In genomic region chr1:15388201-15388880, GRCh38 we compare ENCODE assay signal across 23 cellular contexts. TPM values are rescaled to one million over a fixed set of nuclear protein-coding genes. Genes with fewer than 3 reads are reported as not detected.
DNase-seq lines count a peak whose midpoint lies in the region; TF ChIP-seq lines count a peak whose summit lies in the region.
"Had no signal": no experiment of that assay in that cellular context is flagged by ENCODE, and none has a peak within 500 bp of the region (broad histone marks: within the 10 kb centered on the region; RNA-seq: fewer than 3 reads in every experiment).

No MANE protein-coding gene starts in this region.

- H3K27me3 ChIP-seq in H7 (ENCODE audit: control insufficient read depth, insufficient read depth, low read length) (peaks cover 37% of the 10 kb centered on the region), iPS-18a (ENCODE audit: control insufficient read depth, insufficient read depth, low read length) (peaks cover 43% of the 10 kb centered on the region), neuronal stem cell (ENCODE audit: control insufficient read depth in 3 of 3, insufficient read depth in 3 of 3, low read depth in 1 of 3, low read length in 3 of 3) (peaks cover 0 to 27% (median 14%) of the 10 kb centered on the region in 3 experiments), trophoblast cell (ENCODE audit: insufficient read depth, low read length) (peaks cover 27% of the 10 kb centered on the region), endodermal cell (ENCODE audit: control insufficient read depth, insufficient read depth, low read length, poor library complexity, severe bottlenecking) (peaks cover 32% of the 10 kb centered on the region)
- H3K27me3 ChIP-seq: MG63 had no signal

- H3K9ac ChIP-seq in iPS-18a (ENCODE audit: low read length) = no peak overlapping the region
- H3K9ac ChIP-seq in neuronal stem cell (ENCODE audit: low read depth, low read length, poor library complexity) = no peak overlapping the region
- H3K9ac ChIP-seq in trophoblast cell (ENCODE audit: low read length) = no peak overlapping the region
- H3K9ac ChIP-seq in endodermal cell (ENCODE audit: extremely low read depth, low read length, poor library complexity, severe bottlenecking) = no peak overlapping the region
- H3K9ac ChIP-seq: SK-N-SH had no signal

- no CpG with 5 or more reads among the region's 15 CpGs for WGBS in neuronal stem cell (ENCODE audit: extremely low coverage in 2 of 2, insufficient read length in 2 of 2, insufficient replicate concordance in 1 of 2), 2 donors
- WGBS in trophoblast cell (ENCODE audit: extremely low coverage, insufficient coverage, insufficient read length) = no CpG with 5 or more reads among the region's 15 CpGs
- 72 to 73% methylated on average over 8 to 12 of the region's 15 CpGs for WGBS in endodermal cell (ENCODE audit: insufficient coverage in 1 of 2, insufficient read length in 1 of 2), 2 experiments

- peak overlapping the region; percentile 57 for H4K91ac ChIP-seq in neuronal stem cell (ENCODE audit: low read depth, low read length, poor library complexity)
- H4K91ac ChIP-seq in trophoblast cell (ENCODE audit: low read depth, low read length) = no peak overlapping the region

- no peak overlapping the region for H3K4me2 ChIP-seq in neuronal stem cell (ENCODE audit: insufficient read depth, low read length, poor library complexity, severe bottlenecking)
- no peak overlapping the region for H3K4me2 ChIP-seq in trophoblast cell (ENCODE audit: low read length)
- H3K4me2 ChIP-seq: SK-N-SH had no signal

- no peak overlapping the region for H3K4ac ChIP-seq in neuronal stem cell (ENCODE audit: low read length)
- no peak overlapping the region for H3K4ac ChIP-seq in trophoblast cell (ENCODE audit: low read depth, low read length)

- no peak overlapping the region for H4K8ac ChIP-seq in neuronal stem cell (ENCODE audit: low read depth, low read length)
- no peak overlapping the region for H4K8ac ChIP-seq in trophoblast cell (ENCODE audit: low read depth, low read length)

- H2BK120ac ChIP-seq in neuronal stem cell (ENCODE audit: low read depth, low read length) (peak overlapping the region; percentile 3), trophoblast cell (ENCODE audit: insufficient read depth, low read length, poor library complexity) (no peak overlapping the region)

- no peaks in the 10 kb centered on the region for H3K79me1 ChIP-seq in neuronal stem cell (ENCODE audit: low read depth, low read length)
- no peaks in the 10 kb centered on the region for H3K79me1 ChIP-seq in trophoblast cell (ENCODE audit: low read length)

- H3K4me1 Mint-ChIP-seq in endodermal cell = peaks cover 18% of the 10 kb centered on the region

- no peak overlapping the region for H3K4me3 Mint-ChIP-seq in endodermal cell
- H3K4me3 Mint-ChIP-seq: HFFc6 had no signal

- 0 out of 2 replicates have a peak overlapping the region, but pooled peaks have one; percentile 1 for H3K4me3 ChIP-seq in H7 (ENCODE audit: insufficient read depth, low read depth, low read length)
- peak overlapping the region; percentile 30 for H3K4me3 ChIP-seq in iPS-18a (ENCODE audit: low read length)
- no peak overlapping the region for H3K4me3 ChIP-seq in neuronal stem cell (ENCODE audit: low read length in 2 of 2)
- no peak overlapping the region for H3K4me3 ChIP-seq in trophoblast cell (ENCODE audit: low read depth, low read length)
- no peak overlapping the region for H3K4me3 ChIP-seq in endodermal cell (ENCODE audit: low read length)
- H3K4me3 ChIP-seq: MG63 had no signal

- H3K27ac ChIP-seq in iPS-18a (ENCODE audit: low read length) (no peak overlapping the region), neuronal stem cell (replicated peaks; ENCODE audit: low read length) (no peak overlapping the region), trophoblast cell (ENCODE audit: low read depth, low read length) (no peak overlapping the region), endodermal cell (ENCODE audit: low read depth, low read length) (no peak overlapping the region)
- H3K27ac ChIP-seq: C4-2B, HL-60, RWPE1 had no signal

- H2AFZ ChIP-seq in neuronal stem cell (ENCODE audit: low read length) = no peak overlapping the region
- H2AFZ ChIP-seq in trophoblast cell (ENCODE audit: insufficient read depth, low read length, poor library complexity) = no peak overlapping the region

- H3K36me3 Mint-ChIP-seq in endodermal cell (ENCODE audit: low read depth) = no peaks in the 10 kb centered on the region

- H3K18ac ChIP-seq in neuronal stem cell (ENCODE audit: low read length) = peak overlapping the region; percentile 54
- no peak overlapping the region for H3K18ac ChIP-seq in trophoblast cell (ENCODE audit: low read length)

- no peak overlapping the region for H3K27ac Mint-ChIP-seq in endodermal cell
- H3K27ac Mint-ChIP-seq: HFFc6 had no signal

- no peaks in the 10 kb centered on the region for H3K9me3 Mint-ChIP-seq in endodermal cell
- H3K9me3 Mint-ChIP-seq: HFFc6 had no signal

- no peak overlapping the region for H2BK12ac ChIP-seq in neuronal stem cell (ENCODE audit: low read length)
- no peak overlapping the region for H2BK12ac ChIP-seq in trophoblast cell (ENCODE audit: low read length)

- H3K14ac ChIP-seq in neuronal stem cell (ENCODE audit: low read length) (no peak overlapping the region), trophoblast cell (ENCODE audit: low read length) (no peak overlapping the region)

- H2BK5ac ChIP-seq in neuronal stem cell (ENCODE audit: low read length) (no peak overlapping the region), trophoblast cell (ENCODE audit: low read depth, low read length, poor library complexity) (no peak overlapping the region)

- DNase-seq in H7 (peak; percentile 69), NCI-H510A treated with DMSO at 0.1 percent for 48 hours (lab: John Stamatoyannopoulos, UW) (peak; percentile 92), neuronal stem cell (ENCODE audit: low spot score) (no peak), trophoblast cell (no peak), endodermal cell (no peak), GOT3 (lab: John Stamatoyannopoulos, UW) (no peak)
- DNase-seq: GDM1, HFFc6, Kasumi-1, MG63, NCI-H1048, NCI-H1417 treated with DMSO at 0.1 percent for 48 hours, NCI-H187, NCI-H446, NCI-H748 treated with DMSO at 0.1 percent for 48 hours, SHP77 treated with DMSO at 0.1 percent for 48 hours, SK-N-SH had no signal

- H3K79me2 ChIP-seq in trophoblast cell (ENCODE audit: control insufficient read depth, insufficient read depth, low read length, poor library complexity) = no peaks in the 10 kb centered on the region

- H2AK5ac ChIP-seq in neuronal stem cell (ENCODE audit: low read depth, low read length) = no peak overlapping the region
- no peak overlapping the region for H2AK5ac ChIP-seq in trophoblast cell (ENCODE audit: low read length)

- H3K23ac ChIP-seq in neuronal stem cell (ENCODE audit: low read depth, low read length, poor library complexity) (no peak overlapping the region), trophoblast cell (ENCODE audit: low read length) (no peak overlapping the region)

- H3K36me3 ChIP-seq in H7 (replicated peaks; ENCODE audit: control insufficient read depth, insufficient read depth, low read length) (no peaks in the 10 kb centered on the region), iPS-18a (ENCODE audit: control insufficient read depth, low read depth, low read length) (no peaks in the 10 kb centered on the region), neuronal stem cell (replicated peaks in 1 of 2; ENCODE audit: control insufficient read depth in 2 of 2, insufficient read depth in 2 of 2, low read length in 2 of 2) (no peaks in the 10 kb centered on the region), trophoblast cell (ENCODE audit: control insufficient read depth in 1 of 2, insufficient read depth in 2 of 2, low read length in 2 of 2) (no peaks in the 10 kb centered on the region), endodermal cell (ENCODE audit: control insufficient read depth, insufficient read depth, low read length) (no peaks in the 10 kb centered on the region)
- H3K36me3 ChIP-seq: MG63 had no signal

- TF ChIP-seq CTCF in endodermal cell (conservative IDR thresholded peaks at IDR 0.05) = no peak

- H3K4me1 ChIP-seq in iPS-18a (ENCODE audit: control insufficient read depth, low read depth, low read length) (peaks cover 34% of the 10 kb centered on the region), neuronal stem cell (ENCODE audit: control insufficient read depth in 2 of 2, insufficient read depth in 1 of 2, low read depth in 1 of 2, low read length in 2 of 2) (peaks cover 25 to 33% of the 10 kb centered on the region in 2 donors), trophoblast cell (ENCODE audit: control insufficient read depth in 1 of 2, insufficient read depth in 2 of 2, low read length in 2 of 2) (no peaks in the 10 kb centered on the region), endodermal cell (ENCODE audit: control insufficient read depth, insufficient read depth, low read length) (peaks cover 2% of the 10 kb centered on the region)

- no peak overlapping the region for H2BK15ac ChIP-seq in neuronal stem cell (ENCODE audit: low read length)

- H4K12ac ChIP-seq in trophoblast cell (ENCODE audit: low read depth, low read length) = no peak overlapping the region

- no peaks in the 10 kb centered on the region for H3K9me3 ChIP-seq in iPS-18a (ENCODE audit: control insufficient read depth, low read depth, low read length)
- peaks cover 0 to 2% of the 10 kb centered on the region in 2 donors for H3K9me3 ChIP-seq in neuronal stem cell (replicated peaks in 1 of 2; ENCODE audit: control insufficient read depth in 2 of 2, insufficient read depth in 1 of 2, low read depth in 1 of 2, low read length in 2 of 2)
- H3K9me3 ChIP-seq in trophoblast cell (ENCODE audit: insufficient read depth, low read depth, low read length) = peaks cover 8% of the 10 kb centered on the region
- H3K9me3 ChIP-seq in endodermal cell (ENCODE audit: control insufficient read depth, low read length) = no peaks in the 10 kb centered on the region
- H3K9me3 ChIP-seq: MG63, SK-N-SH had no signal

- peaks cover 59% of the 10 kb centered on the region for H3K27me3 Mint-ChIP-seq in endodermal cell (ENCODE audit: insufficient read depth)

RNA-seq across cellular contexts. Expression of gene EFHD2, which starts 21.3 kb away (rescaled TPM):
- 42.9 and 48.3 TPM in 2 replicates for total RNA-seq in H7 (2014; rRNA removed; shearing (Covaris generic))
- polyA plus RNA-seq in neuronal stem cell (2013, experiment 1 of 2) = 12.5 TPM
- polyA plus RNA-seq in neuronal stem cell (2013, experiment 2 of 2) = 12.8 TPM
- 29.1 and 29.8 TPM in 2 replicates for polyA plus RNA-seq in trophoblast cell (2013)
- total RNA-seq in endodermal cell = 10 to 100 TPM; 36.7 to 47.6 TPM
- polyA plus RNA-seq in endodermal cell (2013, experiment 1 of 2) = 20.3 TPM
- 20.0 TPM for polyA plus RNA-seq in endodermal cell (2013, experiment 2 of 2)

RNA-seq across cellular contexts. Expression of gene CTRC, which starts 49.9 kb away (rescaled TPM):
- total RNA-seq in H7 (2014; rRNA removed; shearing (Covaris generic)) = not detected in 2 replicates
- polyA plus RNA-seq in neuronal stem cell (2013, experiment 1 of 2) = 0.21 TPM
- not detected for polyA plus RNA-seq in neuronal stem cell (2013, experiment 2 of 2)
- polyA plus RNA-seq in trophoblast cell (2013) = 0.14 and 0.15 TPM in 2 replicates
- total RNA-seq in endodermal cell = not detected
- polyA plus RNA-seq in endodermal cell (2013, experiment 1 of 2) = not detected
- polyA plus RNA-seq in endodermal cell (2013, experiment 2 of 2) = not detected
- total RNA-seq: Daoy, HFFc6, HT-29 had no signal

Comparison
In these comparisons a context has a peak if more than half of its experiments do, and no peak if none do; other contexts are left out.
1. DNase-seq: peak in H7 (single experiment) and NCI-H510A treated with DMSO at 0.1 percent for 48 hours (single experiment); none in neuronal stem cell (single experiment), trophoblast cell (0 of 2), endodermal cell (single experiment) and GOT3 (single experiment).
2. H3K4me3 ChIP-seq: peak in H7 (single experiment) and iPS-18a (single experiment); none in neuronal stem cell (0 of 2), trophoblast cell (single experiment) and endodermal cell (single experiment).